1 cellular context compared by ENCODE assay signal in genomic region chr7:150950496-150951180, GRCh38.
TF ChIP-seq lines count a peak whose summit lies in the region.

No MANE protein-coding gene starts in this region.

TF ChIP-seq in HepG2, 621 proteins besides CTCF, POLR2A, EP300 and RAD21:
- TF ChIP-seq, protein P1, sequence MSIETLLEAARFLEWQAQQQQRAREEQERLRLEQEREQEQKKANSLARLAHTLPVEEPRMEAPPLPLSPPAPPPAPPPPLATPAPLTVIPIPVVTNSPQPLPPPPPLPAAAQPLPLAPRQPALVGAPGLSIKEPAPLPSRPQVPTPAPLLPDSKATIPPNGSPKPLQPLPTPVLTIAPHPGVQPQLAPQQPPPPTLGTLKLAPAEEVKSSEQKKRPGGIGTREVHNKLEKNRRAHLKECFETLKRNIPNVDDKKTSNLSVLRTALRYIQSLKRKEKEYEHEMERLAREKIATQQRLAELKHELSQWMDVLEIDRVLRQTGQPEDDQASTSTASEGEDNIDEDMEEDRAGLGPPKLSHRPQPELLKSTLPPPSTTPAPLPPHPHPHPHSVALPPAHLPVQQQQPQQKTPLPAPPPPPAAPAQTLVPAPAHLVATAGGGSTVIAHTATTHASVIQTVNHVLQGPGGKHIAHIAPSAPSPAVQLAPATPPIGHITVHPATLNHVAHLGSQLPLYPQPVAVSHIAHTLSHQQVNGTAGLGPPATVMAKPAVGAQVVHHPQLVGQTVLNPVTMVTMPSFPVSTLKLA (IDR thresholded peaks at IDR 0.05), result peak; percentile 32; the same call in 1 of the 2 replicates
- no peak for TF ChIP-seq BCL3 (CRISPR knock-in tag; IDR thresholded peaks at IDR 0.05)
TF ChIP-seq in HepG2: peak in this region for 1.
